ENCODE assay signal across 14 cellular contexts in genomic region chr5:174734571-174735497, GRCh38. TPM values are rescaled to one million over a fixed set of nuclear protein-coding genes. Genes with fewer than 3 reads are reported as not detected.
A peak's percentile ranks its signal among the peaks of the same experiment; 100 is the strongest.
DNase-seq lines count a peak whose midpoint lies in the region; ATAC-seq, FAIRE-seq and TF ChIP-seq lines count a peak whose summit lies in the region.
"Had no signal": no experiment of that assay in that cellular context is flagged by ENCODE, and none has a peak within 500 bp of the region (broad histone marks: within the 10 kb centered on the region; RNA-seq: fewer than 3 reads in every experiment).

No MANE protein-coding gene starts in this region.

- peak overlapping the region; percentile 88 for H3K9ac ChIP-seq in smooth muscle cell (ENCODE audit: low read depth)

- H3K36me3 Mint-ChIP-seq in WTC11, result no peaks in the 10 kb centered on the region
- H3K36me3 Mint-ChIP-seq in activated naive CD4-positive, alpha-beta T cell treated with anti-CD3 and anti-CD28 coated beads for 36 hours (ENCODE audit: low read depth), result no peaks in the 10 kb centered on the region
- H3K36me3 Mint-ChIP-seq: natural killer cell had no signal

- no peak for TF ChIP-seq POLR2A in GM12892 (IDR thresholded peaks at IDR 0.05; ENCODE audit: low read depth, low read length)

- CTCF ChIA-PET in WTC11 (lab: Charles Lee), result interaction anchor here (0.8 to 3.6 kb wide), 5 partner anchors 10 to 397 kb away, joined by 3 to 31 read pairs (median 10); partner anchors contain the start of gene MSX2
- CTCF ChIA-PET in activated naive CD4-positive, alpha-beta T cell treated with anti-CD3 and anti-CD28 coated beads for 36 hours (lab: Charles Lee), result no interaction called here

- H3F3A ChIP-seq in smooth muscle cell (ENCODE audit: low read depth), result peaks cover 10% of the 10 kb centered on the region

- peaks cover 19% of the 10 kb centered on the region for H3K79me2 ChIP-seq in smooth muscle cell (ENCODE audit: low read depth)

- H4K20me1 ChIP-seq in smooth muscle cell (ENCODE audit: low read depth), result no peaks in the 10 kb centered on the region

- ATAC-seq in WTC11 (no peak), HG02610 (IDR thresholded peaks at IDR 0.05; ENCODE audit: unreplicated experiment) (no peak)
- ATAC-seq: natural killer cell had no signal

- peaks cover 4% of the 10 kb centered on the region; the same call in 1 of the 2 replicates for H3K36me3 ChIP-seq in HAP-1 (replicated peaks)
- H3K36me3 ChIP-seq in smooth muscle cell (ENCODE audit: low read depth), result no peaks in the 10 kb centered on the region
- H3K36me3 ChIP-seq: ascending aorta had no signal

- no peak for FAIRE-seq in GM12892 (lab: Jason Lieb, UNC)
- FAIRE-seq: small intestine had no signal

- POLR2A ChIA-PET in WTC11 (lab: Charles Lee), result no interaction called here

- 6% methylated on average over 22 of the region's 22 CpGs for WGBS in smooth muscle cell (ENCODE audit: low lambda C conversion rate)

- no peak for TF ChIP-seq CTCF in WTC11 (IDR thresholded peaks at IDR 0.05)
- no peak for TF ChIP-seq CTCF in smooth muscle cell (IDR thresholded peaks at IDR 0.05; ENCODE audit: borderline replicate concordance, insufficient read depth, poor library complexity, severe bottlenecking)

- H3K4me1 Mint-ChIP-seq in WTC11, result peaks cover 55% of the 10 kb centered on the region
- peaks cover 14% of the 10 kb centered on the region for H3K4me1 Mint-ChIP-seq in activated naive CD4-positive, alpha-beta T cell treated with anti-CD3 and anti-CD28 coated beads for 36 hours (ENCODE audit: low read depth)

- H3K27ac Mint-ChIP-seq in WTC11, result no peak overlapping the region
- no peak overlapping the region for H3K27ac Mint-ChIP-seq in activated naive CD4-positive, alpha-beta T cell treated with anti-CD3 and anti-CD28 coated beads for 36 hours
- H3K27ac Mint-ChIP-seq: activated CD4-positive, alpha-beta T cell treated with anti-CD3 and anti-CD28 coated beads, Interleukin-2, amount 10 ng/mL, durations not matched to agents 7 days and 5 days; natural killer cell had no signal

- H3K9me3 ChIP-seq in HAP-1 (no peaks in the 10 kb centered on the region), smooth muscle cell (replicated peaks; ENCODE audit: low read depth) (no peaks in the 10 kb centered on the region)
- H3K9me3 ChIP-seq: ascending aorta had no signal

- peaks cover 93% of the 10 kb centered on the region for H3K27me3 Mint-ChIP-seq in WTC11 (ENCODE audit: low read depth)
- peaks cover 67% of the 10 kb centered on the region for H3K27me3 Mint-ChIP-seq in activated naive CD4-positive, alpha-beta T cell treated with anti-CD3 and anti-CD28 coated beads for 36 hours (ENCODE audit: low read depth)

- peak overlapping the region; percentile 94 for H3K4me2 ChIP-seq in smooth muscle cell

- H3K4me1 ChIP-seq in HAP-1 (peaks cover 4% of the 10 kb centered on the region; the same call in 1 of the 2 replicates), smooth muscle cell (ENCODE audit: low read depth) (peaks cover 58% of the 10 kb centered on the region)
- H3K4me1 ChIP-seq: ascending aorta, foreskin keratinocyte had no signal

- in situ Hi-C loops in HAP-1 (cut with MboI; ENCODE audit: low sequenced_read_pairs), result loop anchor here (5.0 to 10.0 kb wide), 2 partner anchors 318 to 400 kb away; no protein-coding TSS in a partner anchor

- H3K9me3 Mint-ChIP-seq in WTC11, result no peaks in the 10 kb centered on the region
- H3K9me3 Mint-ChIP-seq in activated naive CD4-positive, alpha-beta T cell treated with anti-CD3 and anti-CD28 coated beads for 36 hours, result no peaks in the 10 kb centered on the region
- H3K9me3 Mint-ChIP-seq: activated CD4-positive, alpha-beta T cell treated with anti-CD3 and anti-CD28 coated beads, Interleukin-2, amount 10 ng/mL, durations not matched to agents 7 days and 5 days; natural killer cell had no signal

- H3K4me3 Mint-ChIP-seq in WTC11, result peak overlapping the region; percentile 74
- H3K4me3 Mint-ChIP-seq in activated naive CD4-positive, alpha-beta T cell treated with anti-CD3 and anti-CD28 coated beads for 36 hours, result no peak overlapping the region
- H3K4me3 Mint-ChIP-seq: activated CD4-positive, alpha-beta T cell treated with anti-CD3 and anti-CD28 coated beads, Interleukin-2, amount 10 ng/mL, durations not matched to agents 7 days and 5 days; natural killer cell had no signal

- H3K27me3 ChIP-seq in HAP-1 (ENCODE audit: low read depth) (no peaks in the 10 kb centered on the region), smooth muscle cell (ENCODE audit: low read depth) (no peaks in the 10 kb centered on the region)

- DNase-seq in HAP-1 (ENCODE audit: low spot score in 2 of 2), result no peak
- no peak for DNase-seq in WTC11 (ENCODE audit: low spot score)
- peak; percentile 80 for DNase-seq in islet precursor cell
- DNase-seq in smooth muscle cell (lab: John Stamatoyannopoulos, UW; ENCODE audit: unreplicated experiment), result no peak
- no peak for DNase-seq in GM12892 (ENCODE audit: insufficient read length)
- no peak for DNase-seq in activated naive CD4-positive, alpha-beta T cell treated with anti-CD3 and anti-CD28 coated beads for 36 hours
- DNase-seq: activated CD4-positive, alpha-beta T cell treated with anti-CD3 and anti-CD28 coated beads, Interleukin-2, amount 10 ng/mL, durations not matched to agents 7 days and 5 days; foreskin keratinocyte; natural killer cell; NCI-H1092; small intestine had no signal

- peak overlapping the region; percentile 66 for H2AFZ ChIP-seq in smooth muscle cell (ENCODE audit: low read depth)

- H3K27ac ChIP-seq in smooth muscle cell (ENCODE audit: low read depth), result peak overlapping the region; percentile 95
- H3K27ac ChIP-seq: ascending aorta, foreskin keratinocyte had no signal

- intact Hi-C loops in activated naive CD4-positive, alpha-beta T cell treated with anti-CD3 and anti-CD28 coated beads for 36 hours (cut with micrococcal nuclease), result loop anchor here (1.0 to 10.0 kb wide), 2 partner anchors 316 to 410 kb away; no protein-coding TSS in a partner anchor

- H3K4me3 ChIP-seq in HAP-1, result peak overlapping the region; percentile 19; the same call in 1 of the 2 replicates
- H3K4me3 ChIP-seq in smooth muscle cell, result peak overlapping the region; percentile 56

TF ChIP-seq in WTC11, 78 proteins besides CTCF, POLR2A, EP300 and RAD21 (continues in another document):
- no peak for TF ChIP-seq CREB1 (CRISPR knock-in tag; IDR thresholded peaks at IDR 0.05)
- no peak for TF ChIP-seq PRRX2 (CRISPR knock-in tag; IDR thresholded peaks at IDR 0.05)
- TF ChIP-seq ATF6 (CRISPR knock-in tag; IDR thresholded peaks at IDR 0.05), result 0 out of 2 replicates have a peak, but pooled peaks have one; percentile 49
- no peak for TF ChIP-seq PREB (CRISPR knock-in tag; IDR thresholded peaks at IDR 0.05; ENCODE audit: borderline replicate concordance)
- no peak for TF ChIP-seq NFE2L1 (CRISPR knock-in tag; IDR thresholded peaks at IDR 0.05)
- TF ChIP-seq AR (CRISPR knock-in tag; IDR thresholded peaks at IDR 0.05), result no peak
- TF ChIP-seq MYBL2 (CRISPR knock-in tag; IDR thresholded peaks at IDR 0.05), result no peak

RNA-seq across cellular contexts. Expression of gene MSX2, which starts 10.5 kb away (rescaled TPM):
- total RNA-seq in WTC11 (2021), result 0.73 to 0.94 TPM (median 0.83 TPM) in 3 replicates
- 54.4 and 76.8 TPM in 2 replicates for total RNA-seq in smooth muscle cell
- 50.7 and 70.9 TPM in 2 replicates for polyA plus RNA-seq in smooth muscle cell
- polyA plus RNA-seq in GM12892 (2012; ENCODE audit: missing spikeins), result not detected
- total RNA-seq in activated naive CD4-positive, alpha-beta T cell treated with anti-CD3 and anti-CD28 coated beads for 36 hours, result not detected
- total RNA-seq: ascending aorta; T-helper 1 cell treated with Interleukin-12 subunit alpha and Interleukin-12 subunit beta and Interleukin-4 antibody, amounts not matched to agents 30 ng/mL and 1 ng/mL, for 36 hours had no signal

Comparison
In these comparisons a context has a peak if more than half of its experiments do, and no peak if none do; other contexts are left out.
1. RNA of gene MSX2, which starts 10.5 kb away (total RNA-seq): 54.4 to 76.8 TPM in smooth muscle cell; 0.73 to 0.94 TPM in WTC11 and not detected in activated naive CD4-positive, alpha-beta T cell treated with anti-CD3 and anti-CD28 coated beads for 36 hours; every median in the first group is over 10 times any median in the second.